In genomic region chr11:64777449-64778222, GRCh38 we compare ENCODE assay signal across 8 cellular contexts. TPM values are rescaled to one million over a fixed set of nuclear protein-coding genes. Genes with fewer than 3 reads are reported as not detected.
DNase-seq lines count a peak whose midpoint lies in the region; TF ChIP-seq lines count a peak whose summit lies in the region.

No MANE protein-coding gene starts in this region.

- H3K27me3 ChIP-seq in colonic mucosa: no peaks in the 10 kb centered on the region

- DNase-seq in DMS53 treated with DMSO at 0.1 percent for 48 hours (lab: John Stamatoyannopoulos, UW; ENCODE audit: unreplicated experiment) (peak; percentile 47), NCI-H2196 treated with DMSO at 0.1 percent for 48 hours (lab: John Stamatoyannopoulos, UW; ENCODE audit: unreplicated experiment) (peak; percentile 64), colonic mucosa (peak; percentile 75), left kidney (ENCODE audit: low read depth, low spot score) (peak; percentile 94), cortex of kidney (lab: John Stamatoyannopoulos, UW) (no peak)
- peak; percentile 84 for DNase-seq in activated CD4-positive, alpha-beta T cell treated with anti-CD3 and anti-CD28 coated beads for 48 hours
- peak; percentile 56 to 74 (median 68) for DNase-seq in stimulated activated CD4-positive, alpha-beta T cell treated with anti-CD3 and anti-CD28 coated beads, Interleukin-1b, Interleukin-23, amount 100 ng/mL, for 24 hours (ENCODE audit: low read depth in 4 of 4, low spot score in 1 of 4)

- H3K4me1 ChIP-seq in HEK293 (ENCODE audit: control insufficient read depth, insufficient read depth, low read length): no peaks in the 10 kb centered on the region
- H3K4me1 ChIP-seq in colonic mucosa: peaks cover 9% of the 10 kb centered on the region

- CTCF ChIA-PET in HEK293 (lab: Yijun Ruan, JAX): interaction anchor here (0.6 to 2.8 kb wide), 5 partner anchors 10 to 89 kb away, joined by 3 to 13 read pairs (median 4); partner anchors contain the start of gene RASGRP2

- TF ChIP-seq CTCF in HEK293 (tag by site-specific recombination; IDR thresholded peaks at IDR 0.05) (no peak), colonic mucosa (IDR thresholded peaks at IDR 0.05) (no peak)

- H3K36me3 ChIP-seq in HEK293 (ENCODE audit: control insufficient read depth in 2 of 2, insufficient read depth in 1 of 2, low read length in 2 of 2): peaks cover 32 to 53% of the 10 kb centered on the region in 2 experiments
- peaks cover 23% of the 10 kb centered on the region for H3K36me3 ChIP-seq in colonic mucosa

- POLR2A ChIA-PET in HEK293 (lab: Yijun Ruan, JAX): interaction anchor here (1.6 to 2.0 kb wide), 3 partner anchors 10 to 17 kb away, joined by 6 to 16 read pairs (median 7); partner anchors contain the start of gene PYGM

- peak overlapping the region; percentile 69 to 97 for H3K9ac ChIP-seq in colonic mucosa (ENCODE audit: low read depth in 2 of 2, low read length in 2 of 2)

- H3K4me3 ChIP-seq in HEK293 (ENCODE audit: low read depth, low read length) (peak overlapping the region; percentile 96), colonic mucosa (peak overlapping the region; percentile 72)

- no peaks in the 10 kb centered on the region for H3K9me3 ChIP-seq in HEK293 (ENCODE audit: control insufficient read depth, insufficient read depth, low read depth, low read length)
- H3K9me3 ChIP-seq in colonic mucosa: no peaks in the 10 kb centered on the region

- intact Hi-C loops in colonic mucosa (cut with DNase I): no loop called here

- H3K27ac ChIP-seq in HEK293 (ENCODE audit: extremely low read depth, low read depth, low read length): peak overlapping the region; percentile 97
- peak overlapping the region; percentile 96 for H3K27ac ChIP-seq in colonic mucosa

TF ChIP-seq in HEK293, 187 proteins besides CTCF, POLR2A, EP300 and RAD21 (continues in another document):
- 0 out of 2 replicates have a peak, but pooled peaks have one; percentile 25 for TF ChIP-seq KLF16 (tag by site-specific recombination; IDR thresholded peaks at IDR 0.05)
- no peak for TF ChIP-seq ZNF530 (tag by site-specific recombination; IDR thresholded peaks at IDR 0.05; ENCODE audit: low read depth)
- peak; percentile 84 for TF ChIP-seq ZFP69B (tag by site-specific recombination; IDR thresholded peaks at IDR 0.05)
- TF ChIP-seq, protein P1, sequence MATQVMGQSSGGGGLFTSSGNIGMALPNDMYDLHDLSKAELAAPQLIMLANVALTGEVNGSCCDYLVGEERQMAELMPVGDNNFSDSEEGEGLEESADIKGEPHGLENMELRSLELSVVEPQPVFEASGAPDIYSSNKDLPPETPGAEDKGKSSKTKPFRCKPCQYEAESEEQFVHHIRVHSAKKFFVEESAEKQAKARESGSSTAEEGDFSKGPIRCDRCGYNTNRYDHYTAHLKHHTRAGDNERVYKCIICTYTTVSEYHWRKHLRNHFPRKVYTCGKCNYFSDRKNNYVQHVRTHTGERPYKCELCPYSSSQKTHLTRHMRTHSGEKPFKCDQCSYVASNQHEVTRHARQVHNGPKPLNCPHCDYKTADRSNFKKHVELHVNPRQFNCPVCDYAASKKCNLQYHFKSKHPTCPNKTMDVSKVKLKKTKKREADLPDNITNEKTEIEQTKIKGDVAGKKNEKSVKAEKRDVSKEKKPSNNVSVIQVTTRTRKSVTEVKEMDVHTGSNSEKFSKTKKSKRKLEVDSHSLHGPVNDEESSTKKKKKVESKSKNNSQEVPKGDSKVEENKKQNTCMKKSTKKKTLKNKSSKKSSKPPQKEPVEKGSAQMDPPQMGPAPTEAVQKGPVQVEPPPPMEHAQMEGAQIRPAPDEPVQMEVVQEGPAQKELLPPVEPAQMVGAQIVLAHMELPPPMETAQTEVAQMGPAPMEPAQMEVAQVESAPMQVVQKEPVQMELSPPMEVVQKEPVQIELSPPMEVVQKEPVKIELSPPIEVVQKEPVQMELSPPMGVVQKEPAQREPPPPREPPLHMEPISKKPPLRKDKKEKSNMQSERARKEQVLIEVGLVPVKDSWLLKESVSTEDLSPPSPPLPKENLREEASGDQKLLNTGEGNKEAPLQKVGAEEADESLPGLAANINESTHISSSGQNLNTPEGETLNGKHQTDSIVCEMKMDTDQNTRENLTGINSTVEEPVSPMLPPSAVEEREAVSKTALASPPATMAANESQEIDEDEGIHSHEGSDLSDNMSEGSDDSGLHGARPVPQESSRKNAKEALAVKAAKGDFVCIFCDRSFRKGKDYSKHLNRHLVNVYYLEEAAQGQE (tag by site-specific recombination; IDR thresholded peaks at IDR 0.05): peak; percentile 96
- TF ChIP-seq, protein P2, sequence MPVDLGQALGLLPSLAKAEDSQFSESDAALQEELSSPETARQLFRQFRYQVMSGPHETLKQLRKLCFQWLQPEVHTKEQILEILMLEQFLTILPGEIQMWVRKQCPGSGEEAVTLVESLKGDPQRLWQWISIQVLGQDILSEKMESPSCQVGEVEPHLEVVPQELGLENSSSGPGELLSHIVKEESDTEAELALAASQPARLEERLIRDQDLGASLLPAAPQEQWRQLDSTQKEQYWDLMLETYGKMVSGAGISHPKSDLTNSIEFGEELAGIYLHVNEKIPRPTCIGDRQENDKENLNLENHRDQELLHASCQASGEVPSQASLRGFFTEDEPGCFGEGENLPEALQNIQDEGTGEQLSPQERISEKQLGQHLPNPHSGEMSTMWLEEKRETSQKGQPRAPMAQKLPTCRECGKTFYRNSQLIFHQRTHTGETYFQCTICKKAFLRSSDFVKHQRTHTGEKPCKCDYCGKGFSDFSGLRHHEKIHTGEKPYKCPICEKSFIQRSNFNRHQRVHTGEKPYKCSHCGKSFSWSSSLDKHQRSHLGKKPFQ (tag by site-specific recombination; IDR thresholded peaks at IDR 0.05): no peak
- no peak for TF ChIP-seq ATF2 (tag by site-specific recombination; IDR thresholded peaks at IDR 0.05; ENCODE audit: low read depth)
- TF ChIP-seq HOXD13 (CRISPR knock-in tag; IDR thresholded peaks at IDR 0.05; ENCODE audit: borderline replicate concordance): no peak
- TF ChIP-seq ZNF426 (tag by site-specific recombination; IDR thresholded peaks at IDR 0.05): no peak
- peak; percentile 16; the same call in 1 of the 2 replicates for TF ChIP-seq SP2 (tag by site-specific recombination; IDR thresholded peaks at IDR 0.05)
- TF ChIP-seq ZNF266 (tag by site-specific recombination; IDR thresholded peaks at IDR 0.05; ENCODE audit: low read depth): no peak
- no peak for TF ChIP-seq ZSCAN23 (tag by site-specific recombination; IDR thresholded peaks at IDR 0.05)
- 0 out of 2 replicates have a peak, but pooled peaks have one; percentile 9 for TF ChIP-seq ZBTB17 (tag by site-specific recombination; IDR thresholded peaks at IDR 0.05)
- no peak for TF ChIP-seq ZNF664 (tag by site-specific recombination; IDR thresholded peaks at IDR 0.05)
- TF ChIP-seq ZBTB8A (tag by site-specific recombination; IDR thresholded peaks at IDR 0.05): no peak
- no peak for TF ChIP-seq ZNF561 (tag by site-specific recombination; IDR thresholded peaks at IDR 0.05; ENCODE audit: borderline replicate concordance)
- TF ChIP-seq SETDB1 (IDR thresholded peaks at IDR 0.05; ENCODE audit: insufficient read length, low read length): no peak
- no peak for TF ChIP-seq ZNF23 (tag by site-specific recombination; IDR thresholded peaks at IDR 0.05; ENCODE audit: borderline replicate concordance)
- no peak for TF ChIP-seq ZNF660 (tag by site-specific recombination; IDR thresholded peaks at IDR 0.05)
- TF ChIP-seq, protein P3, sequence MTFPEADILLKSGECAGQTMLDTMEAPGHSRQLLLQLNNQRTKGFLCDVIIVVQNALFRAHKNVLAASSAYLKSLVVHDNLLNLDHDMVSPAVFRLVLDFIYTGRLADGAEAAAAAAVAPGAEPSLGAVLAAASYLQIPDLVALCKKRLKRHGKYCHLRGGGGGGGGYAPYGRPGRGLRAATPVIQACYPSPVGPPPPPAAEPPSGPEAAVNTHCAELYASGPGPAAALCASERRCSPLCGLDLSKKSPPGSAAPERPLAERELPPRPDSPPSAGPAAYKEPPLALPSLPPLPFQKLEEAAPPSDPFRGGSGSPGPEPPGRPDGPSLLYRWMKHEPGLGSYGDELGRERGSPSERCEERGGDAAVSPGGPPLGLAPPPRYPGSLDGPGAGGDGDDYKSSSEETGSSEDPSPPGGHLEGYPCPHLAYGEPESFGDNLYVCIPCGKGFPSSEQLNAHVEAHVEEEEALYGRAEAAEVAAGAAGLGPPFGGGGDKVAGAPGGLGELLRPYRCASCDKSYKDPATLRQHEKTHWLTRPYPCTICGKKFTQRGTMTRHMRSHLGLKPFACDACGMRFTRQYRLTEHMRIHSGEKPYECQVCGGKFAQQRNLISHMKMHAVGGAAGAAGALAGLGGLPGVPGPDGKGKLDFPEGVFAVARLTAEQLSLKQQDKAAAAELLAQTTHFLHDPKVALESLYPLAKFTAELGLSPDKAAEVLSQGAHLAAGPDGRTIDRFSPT (tag by site-specific recombination; IDR thresholded peaks at IDR 0.05): no peak
- TF ChIP-seq GLIS2 (tag by site-specific recombination; IDR thresholded peaks at IDR 0.05): peak; percentile 20; the same call in 1 of the 2 replicates

RNA-seq across cellular contexts. Expression of gene SF1, which starts 0.7 kb away (rescaled TPM):
- total RNA-seq in colonic mucosa: 100 to 1,000 TPM; 164 to 220 TPM

RNA-seq across cellular contexts. Expression of gene PYGM, which starts 17.9 kb away (rescaled TPM):
- 1 to 10 TPM; 1.6 to 2.7 TPM for total RNA-seq in colonic mucosa

RNA-seq across cellular contexts. Expression of gene MAP4K2, which starts 25.4 kb away (rescaled TPM):
- 10 to 100 TPM in 1 of 2 donors, 1 to 10 TPM in 1; 9.2 to 13.3 TPM for total RNA-seq in colonic mucosa

RNA-seq across cellular contexts. Expression of gene MEN1, which starts 32.7 kb away (rescaled TPM):
- 10 to 100 TPM; 21.1 to 45.5 TPM for total RNA-seq in colonic mucosa

RNA-seq across cellular contexts. Expression of gene RASGRP2, which starts 33.7 kb away (rescaled TPM):
- total RNA-seq in colonic mucosa: 1 to 10 TPM; 2.8 to 3.5 TPM
